23 cellular contexts compared by ENCODE assay signal in genomic region chr7:81743201-81743600, GRCh38. TPM values are rescaled to one million over a fixed set of nuclear protein-coding genes. Genes with fewer than 3 reads are reported as not detected.
A peak's percentile ranks its signal among the peaks of the same experiment; 100 is the strongest.
DNase-seq lines count a peak whose midpoint lies in the region; ATAC-seq and TF ChIP-seq lines count a peak whose summit lies in the region.
"Had no signal": no experiment of that assay in that cellular context is flagged by ENCODE, and none has a peak within 500 bp of the region (broad histone marks: within the 10 kb centered on the region; RNA-seq: fewer than 3 reads in every experiment).

No MANE protein-coding gene starts in this region.

- no peaks in the 10 kb centered on the region for H3K27me3 ChIP-seq in PC-9 (ENCODE audit: insufficient read depth, low read depth)
- no peaks in the 10 kb centered on the region for H3K27me3 ChIP-seq in osteoblast (ENCODE audit: insufficient read depth, low read length)
- no peaks in the 10 kb centered on the region for H3K27me3 ChIP-seq in A673 (replicated peaks; ENCODE audit: insufficient read depth, low read depth, low read length, poor library complexity)
- H3K27me3 ChIP-seq: BE2C; BLaER1 treated with 17β-estradiol and CSF1 and Interleukin-3, amounts not matched to agents 10 nM and 100 nM had no signal

- H4K20me1 ChIP-seq in PC-9 (ENCODE audit: insufficient read depth) (no peaks in the 10 kb centered on the region), osteoblast (ENCODE audit: insufficient read depth, low read length) (no peaks in the 10 kb centered on the region)
- H4K20me1 ChIP-seq: BLaER1 treated with 17β-estradiol and CSF1 and Interleukin-3, amounts not matched to agents 10 nM and 100 nM had no signal

- H3F3A ChIP-seq in PC-9 (ENCODE audit: insufficient read depth, low read depth): no peaks in the 10 kb centered on the region

- no peaks in the 10 kb centered on the region for H3K9me2 ChIP-seq in PC-9 (ENCODE audit: insufficient read depth)

- TF ChIP-seq CTCF in PC-9 (conservative IDR thresholded peaks at IDR 0.05) (no peak), osteoblast (IDR thresholded peaks at IDR 0.05; ENCODE audit: extremely low read depth, low read depth, low read length) (no peak), A673 (conservative IDR thresholded peaks at IDR 0.05; ENCODE audit: low read depth, low read length) (no peak)

- H2AFZ ChIP-seq in PC-9 (peak overlapping the region; percentile 55; the same call in 1 of the 2 replicates), osteoblast (ENCODE audit: low read length) (peak overlapping the region; percentile 26)
- H2AFZ ChIP-seq: GM23248 had no signal

- ATAC-seq in GM18870 (IDR thresholded peaks at IDR 0.05; ENCODE audit: unreplicated experiment) (no peak), HG02623 (IDR thresholded peaks at IDR 0.05; ENCODE audit: unreplicated experiment) (no peak), GM21576 (IDR thresholded peaks at IDR 0.05; ENCODE audit: unreplicated experiment) (no peak)
- ATAC-seq: HCT116 had no signal

- H3K9me3 ChIP-seq in PC-9 (ENCODE audit: insufficient read depth, low read depth): no peaks in the 10 kb centered on the region
- no peaks in the 10 kb centered on the region for H3K9me3 ChIP-seq in osteoblast (ENCODE audit: low read depth, low read length)
- H3K9me3 ChIP-seq in A673 (ENCODE audit: low read depth, low read length, poor library complexity, severe bottlenecking): no peaks in the 10 kb centered on the region
- H3K9me3 ChIP-seq: BE2C had no signal

- H3K4me1 ChIP-seq in PC-9 (replicated peaks; ENCODE audit: insufficient read depth) (no peaks in the 10 kb centered on the region), osteoblast (ENCODE audit: insufficient read depth, low read length) (no peaks in the 10 kb centered on the region), A673 (ENCODE audit: insufficient read depth, low read length, poor library complexity, severe bottlenecking) (no peaks in the 10 kb centered on the region)
- H3K4me1 ChIP-seq: BLaER1 treated with 17β-estradiol and CSF1 and Interleukin-3, amounts not matched to agents 10 nM and 100 nM had no signal

- BruUV-seq in PC-9 (replicated peaks; lab: Mats Ljungman, UMichigan) (no TSS peak), A673 (replicated peaks; lab: Mats Ljungman, UMichigan) (no TSS peak)

- DNase-seq in HuH-7 (ENCODE audit: low spot score): peak; percentile 5
- no peak for DNase-seq in PC-9
- DNase-seq in left kidney (ENCODE audit: low read depth, low spot score): peak; percentile 5
- DNase-seq in osteoblast (ENCODE audit: insufficient read length, low spot score, missing footprints): no peak
- no peak for DNase-seq in A673 (ENCODE audit: low spot score)
- DNase-seq: ACHN; AML-193; BE2C; CD4-positive, alpha-beta T cell; CD8-positive, alpha-beta memory T cell; DMS 273 treated with DMSO at 0.1 percent for 48 hours; DMS53; DMS79 treated with DMSO at 0.1 percent for 48 hours; GF-D8; GM23248; H7 had no signal

- H3K36me3 ChIP-seq in PC-9 (ENCODE audit: low read depth) (no peaks in the 10 kb centered on the region), osteoblast (ENCODE audit: insufficient read depth, low read length) (peaks cover 15% of the 10 kb centered on the region), A673 (ENCODE audit: insufficient read depth, low read length, poor library complexity, severe bottlenecking) (no peaks in the 10 kb centered on the region)
- H3K36me3 ChIP-seq: BE2C had no signal

- POLR2A ChIA-PET in PC-9 (lab: Charles Lee; ENCODE audit: unreplicated experiment) (no interaction called here), A673 (lab: Charles Lee; ENCODE audit: low non-redundant PET) (no interaction called here)

- CTCF ChIA-PET in PC-9 (lab: Charles Lee): no interaction called here
- CTCF ChIA-PET in A673 (lab: Charles Lee): no interaction called here

- H3K4me3 ChIP-seq in PC-9 (no peak overlapping the region), osteoblast (ENCODE audit: insufficient read depth, low read length) (no peak overlapping the region), A673 (ENCODE audit: low read depth, low read length, poor library complexity, severe bottlenecking) (no peak overlapping the region)
- H3K4me3 ChIP-seq: BLaER1 treated with 17β-estradiol and CSF1 and Interleukin-3, amounts not matched to agents 10 nM and 100 nM; GM23248 had no signal

- H3K27ac ChIP-seq in PC-9 (no peak overlapping the region), osteoblast (ENCODE audit: low read depth, low read length) (no peak overlapping the region), A673 (ENCODE audit: low read depth, low read length, poor library complexity, severe bottlenecking) (no peak overlapping the region)
- H3K27ac ChIP-seq: BLaER1 treated with 17β-estradiol and CSF1 and Interleukin-3, amounts not matched to agents 10 nM and 100 nM; GM23248 had no signal

- H3K4me2 ChIP-seq in PC-9 (no peak overlapping the region), osteoblast (ENCODE audit: insufficient read depth, low read length) (no peak overlapping the region)
- H3K4me2 ChIP-seq: BLaER1 treated with 17β-estradiol and CSF1 and Interleukin-3, amounts not matched to agents 10 nM and 100 nM had no signal

- H3K79me2 ChIP-seq in PC-9 (ENCODE audit: low read depth) (no peaks in the 10 kb centered on the region), osteoblast (ENCODE audit: insufficient read depth, low read length) (no peaks in the 10 kb centered on the region)

- intact Hi-C loops in PC-9 (cut with micrococcal nuclease; ENCODE audit: unreplicated experiment): no loop called here
- intact Hi-C loops in A673 (cut with micrococcal nuclease; ENCODE audit: unreplicated experiment): no loop called here

RNA-seq across cellular contexts. Expression of gene HGF, which starts 26.6 kb away (rescaled TPM):
- total RNA-seq in PC-9 (2021) (not detected in 2 replicates), osteoblast (41.3 and 69.8 TPM in 2 replicates), A673 (2021) (not detected in 2 replicates)
- total RNA-seq: CD4-positive, alpha-beta T cell; CD8-positive, alpha-beta memory T cell; Daoy; G401; H7 had no signal

Comparison
In these comparisons a context has a peak if more than half of its experiments do, and no peak if none do; other contexts are left out.
1. DNase-seq: peak in HuH-7 (single experiment) and left kidney (single experiment); none in PC-9 (0 of 2), osteoblast (single experiment) and A673 (single experiment).
2. RNA of gene HGF, which starts 26.6 kb away (total RNA-seq): 41.3 to 69.8 TPM in osteoblast; not detected in PC-9 and not detected in A673; every median in the first group is over 10 times any median in the second.